ENCODE assay signal across 20 cellular contexts in genomic region chr10:17138450-17139062, GRCh38. TPM values are rescaled to one million over a fixed set of nuclear protein-coding genes. Genes with fewer than 3 reads are reported as not detected.
DNase-seq lines count a peak whose midpoint lies in the region; ATAC-seq, FAIRE-seq and TF ChIP-seq lines count a peak whose summit lies in the region.
"Had no signal": no experiment of that assay in that cellular context is flagged by ENCODE, and none has a peak within 500 bp of the region (broad histone marks: within the 10 kb centered on the region; RNA-seq: fewer than 3 reads in every experiment).

No MANE protein-coding gene starts in this region.

- no peak overlapping the region for H3K27ac ChIP-seq in A673 (ENCODE audit: low read depth, low read length, poor library complexity, severe bottlenecking)
- H3K27ac ChIP-seq in left lung = no peak overlapping the region
- no peak overlapping the region for H3K27ac ChIP-seq in Karpas-422 (ENCODE audit: low read length)
- H3K27ac ChIP-seq: BLaER1 treated with 17β-estradiol and CSF1 and Interleukin-3, amounts not matched to agents 10 nM and 100 nM; GM23248; RWPE1 had no signal

- no peaks in the 10 kb centered on the region for H3K36me3 ChIP-seq in A673 (ENCODE audit: insufficient read depth, low read length, poor library complexity, severe bottlenecking)
- H3K36me3 ChIP-seq in left lung = no peaks in the 10 kb centered on the region
- H3K36me3 ChIP-seq in Karpas-422 (ENCODE audit: insufficient read depth, low read length) = no peaks in the 10 kb centered on the region
- H3K36me3 ChIP-seq: BLaER1 treated with 17β-estradiol and CSF1 and Interleukin-3, amounts not matched to agents 10 nM and 100 nM had no signal

- H3K4me3 ChIP-seq in A673 (ENCODE audit: low read depth, low read length, poor library complexity, severe bottlenecking) = no peak overlapping the region
- H3K4me3 ChIP-seq in left lung = no peak overlapping the region
- no peak overlapping the region for H3K4me3 ChIP-seq in Karpas-422 (ENCODE audit: low read length)
- H3K4me3 ChIP-seq: BLaER1 treated with 17β-estradiol and CSF1 and Interleukin-3, amounts not matched to agents 10 nM and 100 nM; GM23248 had no signal

- H3K9ac ChIP-seq in Karpas-422 (ENCODE audit: low read length) = no peak overlapping the region
- H3K9ac ChIP-seq: BLaER1 treated with 17β-estradiol and CSF1 and Interleukin-3, amounts not matched to agents 10 nM and 100 nM; GM23248 had no signal

- peaks cover 32% of the 10 kb centered on the region for H3K4me1 ChIP-seq in A673 (ENCODE audit: insufficient read depth, low read length, poor library complexity, severe bottlenecking)
- no peaks in the 10 kb centered on the region for H3K4me1 ChIP-seq in left lung
- H3K4me1 ChIP-seq in Karpas-422 (ENCODE audit: low read length) = no peaks in the 10 kb centered on the region
- H3K4me1 ChIP-seq: BLaER1 treated with 17β-estradiol and CSF1 and Interleukin-3, amounts not matched to agents 10 nM and 100 nM had no signal

- DNase-seq in A673 (ENCODE audit: low spot score) = peak; percentile 12
- DNase-seq in RCC 7860 (ENCODE audit: low spot score) = no peak
- peak; percentile 34 for DNase-seq in fibroblast of gingiva (ENCODE audit: low read depth)
- no peak for DNase-seq in left lung
- DNase-seq in DMS153 (lab: John Stamatoyannopoulos, UW) = no peak
- no peak for DNase-seq in Karpas-422
- DNase-seq: GF-D8, GM23248, IMR-90, Kasumi-1, NCI-H1417, NCI-H1930, NCI-H69 had no signal

- H3K9me2 ChIP-seq in Karpas-422 (replicated peaks; ENCODE audit: insufficient read depth, low read length) = no peaks in the 10 kb centered on the region

- BruUV-seq in A673 (replicated peaks; lab: Mats Ljungman, UMichigan) = no TSS peak

- H3K4me2 ChIP-seq in Karpas-422 (ENCODE audit: low read depth, low read length, poor library complexity, severe bottlenecking) = no peak overlapping the region
- H3K4me2 ChIP-seq: BLaER1 treated with 17β-estradiol and CSF1 and Interleukin-3, amounts not matched to agents 10 nM and 100 nM had no signal

- CTCF ChIA-PET in A673 (lab: Charles Lee) = no interaction called here

- no peaks in the 10 kb centered on the region for H4K20me1 ChIP-seq in Karpas-422 (ENCODE audit: insufficient read depth, low read depth, low read length)
- H4K20me1 ChIP-seq: BLaER1 treated with 17β-estradiol and CSF1 and Interleukin-3, amounts not matched to agents 10 nM and 100 nM had no signal

- H3K27me3 ChIP-seq in A673 (replicated peaks; ENCODE audit: insufficient read depth, low read depth, low read length, poor library complexity) (no peaks in the 10 kb centered on the region), left lung (no peaks in the 10 kb centered on the region), Karpas-422 (ENCODE audit: low read length) (no peaks in the 10 kb centered on the region)
- H3K27me3 ChIP-seq: BLaER1 treated with 17β-estradiol and CSF1 and Interleukin-3, amounts not matched to agents 10 nM and 100 nM had no signal

- peak; percentile 71 for FAIRE-seq in RCC 7860 (lab: Jason Lieb, UNC)
- FAIRE-seq: A204.1, GM12891, GM18507 had no signal

- no peak overlapping the region for H2AFZ ChIP-seq in Karpas-422 (ENCODE audit: low read length)
- H2AFZ ChIP-seq: GM23248 had no signal

- peak; percentile 43 for ATAC-seq in left lung
- no peak for ATAC-seq in activated CD4-positive, CD25-positive, alpha-beta regulatory T cell treated with anti-CD3 and anti-CD28 coated beads, Interleukin-2, amount 50 U/mL, for 24 hours
- ATAC-seq: HCT116 had no signal

- no peaks in the 10 kb centered on the region for H3K79me2 ChIP-seq in Karpas-422 (ENCODE audit: low read length)

- intact Hi-C loops in A673 (cut with micrococcal nuclease; ENCODE audit: unreplicated experiment) = no loop called here
- intact Hi-C loops in left lung (cut with DNase I) = no loop called here

- TF ChIP-seq CTCF in A673 (conservative IDR thresholded peaks at IDR 0.05; ENCODE audit: low read depth, low read length) (no peak), left lung (IDR thresholded peaks at IDR 0.05) (no peak)

- no peaks in the 10 kb centered on the region for H3K9me3 ChIP-seq in A673 (ENCODE audit: low read depth, low read length, poor library complexity, severe bottlenecking)
- H3K9me3 ChIP-seq in left lung = no peaks in the 10 kb centered on the region
- H3K9me3 ChIP-seq in Karpas-422 (ENCODE audit: low read length) = no peaks in the 10 kb centered on the region

- POLR2A ChIA-PET in A673 (lab: Charles Lee; ENCODE audit: low non-redundant PET) = interaction anchor here (0.6 to 0.7 kb wide), 2 partner anchors 8 to 23 kb away, joined by 3 read pairs; no protein-coding TSS in a partner anchor

RNA-seq across cellular contexts. Expression of gene CUBN, which starts 8.9 kb away (rescaled TPM):
- 1.9 and 3.4 TPM in 2 replicates for total RNA-seq in A673 (2021)
- 1 to 10 TPM; 1.5 to 2.2 TPM for total RNA-seq in left lung
- total RNA-seq in Karpas-422 (2014; rRNA removed; shearing (Covaris generic); ENCODE audit: low replicate concordance) = 0.18 TPM in 1 of 2 replicates, not detected in the other

Comparison
In these comparisons a context has a peak if more than half of its experiments do, and no peak if none do; other contexts are left out.
1. DNase-seq: peak in A673 (single experiment) and fibroblast of gingiva (single experiment); none in RCC 7860 (single experiment), left lung (0 of 2), DMS153 (single experiment) and Karpas-422 (single experiment).